10 cellular contexts compared by ENCODE assay signal in genomic region chr16:75624921-75625334, GRCh38. TPM values are rescaled to one million over a fixed set of nuclear protein-coding genes. Genes with fewer than 3 reads are reported as not detected.
DNase-seq lines count a peak whose midpoint lies in the region; ATAC-seq and TF ChIP-seq lines count a peak whose summit lies in the region.
"Had no signal": no experiment of that assay in that cellular context is flagged by ENCODE, and none has a peak within 500 bp of the region (broad histone marks: within the 10 kb centered on the region; RNA-seq: fewer than 3 reads in every experiment).

No MANE protein-coding gene starts in this region.

- peak overlapping the region; percentile 6 for H3K4me2 ChIP-seq in smooth muscle cell

- H3K4me1 ChIP-seq in endodermal cell (ENCODE audit: control insufficient read depth, insufficient read depth, low read length) = peaks cover 5% of the 10 kb centered on the region
- H3K4me1 ChIP-seq in smooth muscle cell (ENCODE audit: low read depth) = peaks cover 10% of the 10 kb centered on the region

- H2AFZ ChIP-seq in smooth muscle cell (ENCODE audit: low read depth) = no peak overlapping the region

- ATAC-seq in GM19035 (IDR thresholded peaks at IDR 0.05; ENCODE audit: unreplicated experiment) (no peak), GM21515 (IDR thresholded peaks at IDR 0.05; ENCODE audit: unreplicated experiment) (no peak)
- ATAC-seq: heart left ventricle had no signal

- no peak for TF ChIP-seq CTCF in endodermal cell (conservative IDR thresholded peaks at IDR 0.05)
- no peak for TF ChIP-seq CTCF in smooth muscle cell (IDR thresholded peaks at IDR 0.05; ENCODE audit: borderline replicate concordance, insufficient read depth, poor library complexity, severe bottlenecking)

- H3K27me3 Mint-ChIP-seq in activated CD4-positive, alpha-beta memory T cell treated with anti-CD3 and anti-CD28 coated beads for 36 hours = no peaks in the 10 kb centered on the region
- no peaks in the 10 kb centered on the region for H3K27me3 Mint-ChIP-seq in activated CD4-positive, alpha-beta memory T cell treated with anti-CD3 and anti-CD28 coated beads, Interleukin-2, amount 10 ng/mL, durations not matched to agents 7 days and 5 days
- no peaks in the 10 kb centered on the region for H3K27me3 Mint-ChIP-seq in endodermal cell (ENCODE audit: insufficient read depth)

- H3K27ac Mint-ChIP-seq in activated CD4-positive, alpha-beta memory T cell treated with anti-CD3 and anti-CD28 coated beads for 36 hours = peak overlapping the region; percentile 25
- H3K27ac Mint-ChIP-seq in activated CD4-positive, alpha-beta memory T cell treated with anti-CD3 and anti-CD28 coated beads, Interleukin-2, amount 10 ng/mL, durations not matched to agents 7 days and 5 days = no peak overlapping the region
- H3K27ac Mint-ChIP-seq in endodermal cell = peak overlapping the region; percentile 46

- H3K27me3 ChIP-seq in endodermal cell (ENCODE audit: control insufficient read depth, insufficient read depth, low read length, poor library complexity, severe bottlenecking) = no peaks in the 10 kb centered on the region
- H3K27me3 ChIP-seq in smooth muscle cell (ENCODE audit: low read depth) = no peaks in the 10 kb centered on the region
- H3K27me3 ChIP-seq: heart left ventricle had no signal

- no peaks in the 10 kb centered on the region for H4K20me1 ChIP-seq in smooth muscle cell (ENCODE audit: low read depth)

- H3K4me3 ChIP-seq in endodermal cell (ENCODE audit: low read length) (no peak overlapping the region), smooth muscle cell (no peak overlapping the region)
- H3K4me3 ChIP-seq: heart left ventricle had no signal

- H3K36me3 ChIP-seq in endodermal cell (ENCODE audit: control insufficient read depth, insufficient read depth, low read length) = peaks cover 57% of the 10 kb centered on the region
- H3K36me3 ChIP-seq in smooth muscle cell (ENCODE audit: low read depth) = peaks cover 7% of the 10 kb centered on the region

- H3K9me3 ChIP-seq in endodermal cell (ENCODE audit: control insufficient read depth, low read length) (no peaks in the 10 kb centered on the region), smooth muscle cell (replicated peaks; ENCODE audit: low read depth) (no peaks in the 10 kb centered on the region)
- H3K9me3 ChIP-seq: heart left ventricle had no signal

- H3K36me3 Mint-ChIP-seq in activated CD4-positive, alpha-beta memory T cell treated with anti-CD3 and anti-CD28 coated beads for 36 hours = peaks cover 57% of the 10 kb centered on the region
- H3K36me3 Mint-ChIP-seq in activated CD4-positive, alpha-beta memory T cell treated with anti-CD3 and anti-CD28 coated beads, Interleukin-2, amount 10 ng/mL, durations not matched to agents 7 days and 5 days (ENCODE audit: low read depth) = peaks cover 58% of the 10 kb centered on the region
- peaks cover 51% of the 10 kb centered on the region for H3K36me3 Mint-ChIP-seq in endodermal cell (ENCODE audit: low read depth)

- H3K9me3 Mint-ChIP-seq in activated CD4-positive, alpha-beta memory T cell treated with anti-CD3 and anti-CD28 coated beads for 36 hours = no peaks in the 10 kb centered on the region
- no peaks in the 10 kb centered on the region for H3K9me3 Mint-ChIP-seq in activated CD4-positive, alpha-beta memory T cell treated with anti-CD3 and anti-CD28 coated beads, Interleukin-2, amount 10 ng/mL, durations not matched to agents 7 days and 5 days
- H3K9me3 Mint-ChIP-seq in endodermal cell = no peaks in the 10 kb centered on the region

- H3K4me1 Mint-ChIP-seq in activated CD4-positive, alpha-beta memory T cell treated with anti-CD3 and anti-CD28 coated beads for 36 hours (ENCODE audit: low read depth) = peaks cover 58% of the 10 kb centered on the region
- peaks cover 77% of the 10 kb centered on the region for H3K4me1 Mint-ChIP-seq in activated CD4-positive, alpha-beta memory T cell treated with anti-CD3 and anti-CD28 coated beads, Interleukin-2, amount 10 ng/mL, durations not matched to agents 7 days and 5 days
- H3K4me1 Mint-ChIP-seq in endodermal cell = peaks cover 16% of the 10 kb centered on the region

- H3K4me3 Mint-ChIP-seq in activated CD4-positive, alpha-beta memory T cell treated with anti-CD3 and anti-CD28 coated beads for 36 hours = no peak overlapping the region
- H3K4me3 Mint-ChIP-seq in activated CD4-positive, alpha-beta memory T cell treated with anti-CD3 and anti-CD28 coated beads, Interleukin-2, amount 10 ng/mL, durations not matched to agents 7 days and 5 days = no peak overlapping the region
- no peak overlapping the region for H3K4me3 Mint-ChIP-seq in endodermal cell

- CTCF ChIA-PET in activated CD4-positive, alpha-beta memory T cell treated with anti-CD3 and anti-CD28 coated beads for 36 hours (lab: Charles Lee) = no interaction called here
- CTCF ChIA-PET in activated CD4-positive, alpha-beta memory T cell treated with anti-CD3 and anti-CD28 coated beads, Interleukin-2, amount 10 ng/mL, durations not matched to agents 7 days and 5 days (lab: Charles Lee) = no interaction called here

- peaks cover 34% of the 10 kb centered on the region for H3F3A ChIP-seq in smooth muscle cell (ENCODE audit: low read depth)

- intact Hi-C loops in activated CD4-positive, alpha-beta memory T cell treated with anti-CD3 and anti-CD28 coated beads for 36 hours (cut with micrococcal nuclease) = no loop called here

- POLR2A ChIA-PET in activated CD4-positive, alpha-beta memory T cell treated with anti-CD3 and anti-CD28 coated beads for 36 hours (lab: Charles Lee) = no interaction called here
- POLR2A ChIA-PET in activated CD4-positive, alpha-beta memory T cell treated with anti-CD3 and anti-CD28 coated beads, Interleukin-2, amount 10 ng/mL, durations not matched to agents 7 days and 5 days (lab: Charles Lee) = interaction anchor here (2.1 kb wide), 1 partner anchor 23 kb away, joined by 19 read pairs; the partner anchor contains the start of genes KARS1 and TERF2IP

- peaks cover 10% of the 10 kb centered on the region for H3K79me2 ChIP-seq in smooth muscle cell (ENCODE audit: low read depth)

- 73 to 87% methylated on average over 4 of the region's 4 CpGs for WGBS in endodermal cell (ENCODE audit: insufficient coverage in 1 of 2, insufficient read length in 1 of 2), 2 experiments
- 18% methylated on average over 4 of the region's 4 CpGs for WGBS in smooth muscle cell (ENCODE audit: low lambda C conversion rate)

- H3K9ac ChIP-seq in endodermal cell (ENCODE audit: extremely low read depth, low read length, poor library complexity, severe bottlenecking) (no peak overlapping the region), smooth muscle cell (ENCODE audit: low read depth) (no peak overlapping the region)

- DNase-seq in activated CD4-positive, alpha-beta memory T cell treated with anti-CD3 and anti-CD28 coated beads for 36 hours = no peak
- no peak for DNase-seq in activated CD4-positive, alpha-beta memory T cell treated with anti-CD3 and anti-CD28 coated beads, Interleukin-2, amount 10 ng/mL, durations not matched to agents 7 days and 5 days
- DNase-seq in NCI-H82 (lab: John Stamatoyannopoulos, UW) (peak; percentile 54), endodermal cell (no peak), smooth muscle cell (lab: John Stamatoyannopoulos, UW; ENCODE audit: unreplicated experiment) (no peak), DMS79 (lab: John Stamatoyannopoulos, UW) (no peak)
- DNase-seq: heart left ventricle had no signal

- H3K27ac ChIP-seq in endodermal cell (ENCODE audit: low read depth, low read length) = no peak overlapping the region
- peak overlapping the region; percentile 71 for H3K27ac ChIP-seq in smooth muscle cell (ENCODE audit: low read depth)
- H3K27ac ChIP-seq: heart left ventricle had no signal

RNA-seq across cellular contexts. Expression of gene ADAT1, which starts 1.8 kb away (rescaled TPM):
- total RNA-seq in activated CD4-positive, alpha-beta memory T cell treated with anti-CD3 and anti-CD28 coated beads for 36 hours = 10 to 100 TPM; 39.9 to 40.2 TPM
- total RNA-seq in activated CD4-positive, alpha-beta memory T cell treated with anti-CD3 and anti-CD28 coated beads, Interleukin-2, amount 10 ng/mL, durations not matched to agents 7 days and 5 days = 10 to 100 TPM; 50.7 to 56.0 TPM
- 10 to 100 TPM; 50.1 to 54.9 TPM for total RNA-seq in endodermal cell
- polyA plus RNA-seq in endodermal cell (2013, experiment 1 of 2) = 43.4 TPM
- polyA plus RNA-seq in endodermal cell (2013, experiment 2 of 2) = 41.1 TPM
- 27.8 and 35.9 TPM in 2 replicates for total RNA-seq in smooth muscle cell
- polyA plus RNA-seq in smooth muscle cell = 13.4 and 19.5 TPM in 2 replicates

RNA-seq across cellular contexts. Expression of gene KARS1, which starts 22.5 kb away (rescaled TPM):
- total RNA-seq in activated CD4-positive, alpha-beta memory T cell treated with anti-CD3 and anti-CD28 coated beads for 36 hours = 100 to 1,000 TPM; 273 to 277 TPM
- 100 to 1,000 TPM; 169 to 170 TPM for total RNA-seq in activated CD4-positive, alpha-beta memory T cell treated with anti-CD3 and anti-CD28 coated beads, Interleukin-2, amount 10 ng/mL, durations not matched to agents 7 days and 5 days
- 100 to 1,000 TPM; 141 to 168 TPM for total RNA-seq in endodermal cell
- 148 TPM for polyA plus RNA-seq in endodermal cell (2013, experiment 1 of 2)
- 138 TPM for polyA plus RNA-seq in endodermal cell (2013, experiment 2 of 2)
- total RNA-seq in smooth muscle cell = 98.8 and 108 TPM in 2 replicates
- polyA plus RNA-seq in smooth muscle cell = 101 and 109 TPM in 2 replicates

RNA-seq across cellular contexts. Expression of gene TERF2IP, which starts 22.6 kb away (rescaled TPM):
- 10 to 100 TPM; 80.3 to 85.1 TPM for total RNA-seq in activated CD4-positive, alpha-beta memory T cell treated with anti-CD3 and anti-CD28 coated beads for 36 hours
- 10 to 100 TPM; 92.7 to 96.2 TPM for total RNA-seq in activated CD4-positive, alpha-beta memory T cell treated with anti-CD3 and anti-CD28 coated beads, Interleukin-2, amount 10 ng/mL, durations not matched to agents 7 days and 5 days
- total RNA-seq in endodermal cell (10 to 100 TPM; 20.0 to 23.4 TPM), smooth muscle cell (51.0 and 56.6 TPM in 2 replicates)
- polyA plus RNA-seq in endodermal cell (2013, experiment 1 of 2) = 60.8 TPM
- 51.0 TPM for polyA plus RNA-seq in endodermal cell (2013, experiment 2 of 2)
- 83.0 and 86.6 TPM in 2 replicates for polyA plus RNA-seq in smooth muscle cell

RNA-seq across cellular contexts. Expression of gene CPHXL2, which starts 51.9 kb away (rescaled TPM):
- not detected for total RNA-seq in activated CD4-positive, alpha-beta memory T cell treated with anti-CD3 and anti-CD28 coated beads for 36 hours
- not detected for total RNA-seq in activated CD4-positive, alpha-beta memory T cell treated with anti-CD3 and anti-CD28 coated beads, Interleukin-2, amount 10 ng/mL, durations not matched to agents 7 days and 5 days
- total RNA-seq in endodermal cell (not detected), smooth muscle cell (not detected in 2 replicates)
- polyA plus RNA-seq in endodermal cell (2013, experiment 1 of 2) = not detected
- polyA plus RNA-seq in endodermal cell (2013, experiment 2 of 2) = not detected
- polyA plus RNA-seq in smooth muscle cell = not detected in 2 replicates
- total RNA-seq: chondrocyte, heart left ventricle had no signal
- polyA plus RNA-seq: heart left ventricle had no signal

RNA-seq across cellular contexts. Expression of gene GABARAPL2, which starts 58.7 kb away (rescaled TPM):
- 10 to 100 TPM; 71.5 to 76.1 TPM for total RNA-seq in activated CD4-positive, alpha-beta memory T cell treated with anti-CD3 and anti-CD28 coated beads for 36 hours
- total RNA-seq in activated CD4-positive, alpha-beta memory T cell treated with anti-CD3 and anti-CD28 coated beads, Interleukin-2, amount 10 ng/mL, durations not matched to agents 7 days and 5 days = 10 to 100 TPM; 84.9 to 86.2 TPM
- total RNA-seq in endodermal cell (10 to 100 TPM; 72.8 to 78.5 TPM), smooth muscle cell (89.9 and 90.6 TPM in 2 replicates)
- polyA plus RNA-seq in endodermal cell (2013, experiment 1 of 2) = 126 TPM
- polyA plus RNA-seq in endodermal cell (2013, experiment 2 of 2) = 128 TPM
- 172 and 189 TPM in 2 replicates for polyA plus RNA-seq in smooth muscle cell
